In the genomic region with DNA sequence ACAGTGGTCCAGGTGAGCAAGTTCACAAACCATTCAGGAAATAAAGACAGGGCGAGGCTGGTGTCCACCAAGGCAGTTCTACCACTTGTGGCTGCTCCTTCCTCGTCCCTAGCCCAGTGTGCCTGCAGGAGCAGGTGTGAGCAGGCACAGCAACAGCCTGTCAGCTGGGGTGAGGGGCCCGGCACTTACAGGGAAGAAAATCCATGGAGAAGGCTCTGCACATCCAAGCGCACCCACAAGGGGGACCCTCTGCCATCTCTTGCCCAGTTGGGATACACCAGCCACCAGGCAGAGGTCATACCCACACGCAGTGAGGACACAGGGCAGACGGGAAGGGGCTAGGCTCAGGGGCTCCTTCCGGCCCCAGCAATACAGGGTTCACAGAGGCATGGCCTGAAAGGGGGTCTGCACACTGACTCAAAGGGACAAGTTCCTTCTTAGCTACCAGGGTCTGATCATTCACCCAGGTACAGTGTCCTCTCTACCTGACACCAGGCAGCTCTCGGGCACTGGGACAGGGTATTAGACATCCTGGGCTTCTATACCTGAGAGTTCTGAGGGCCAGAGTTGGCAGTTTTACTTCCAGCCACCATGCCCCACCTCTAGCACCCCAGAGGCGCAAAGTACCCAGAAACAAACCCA, we compare ENCODE assay signal across 8 cellular contexts. TPM values are rescaled to one million over a fixed set of nuclear protein-coding genes. Genes with fewer than 3 reads are reported as not detected.
DNase-seq lines count a peak whose midpoint lies in the region; TF ChIP-seq lines count a peak whose summit lies in the region.

No MANE protein-coding gene starts in this region.

- BruUV-seq in mammary epithelial cell (replicated peaks; lab: Mats Ljungman, UMichigan), result TSS peak; percentile 44

- H3K36me3 ChIP-seq in mammary epithelial cell (ENCODE audit: insufficient read depth, low read length) (peaks cover 14% of the 10 kb centered on the region), tibial artery (peaks cover 36 to 80% (median 69%) of the 10 kb centered on the region in 3 donors)

- DNase-seq in AG04449 (ENCODE audit: low read depth, low spot score) (no peak), GM10248 (ENCODE audit: extremely low spot score) (no peak), NCI-H524 treated with DMSO at 0.1 percent for 48 hours (lab: John Stamatoyannopoulos, UW) (peak; percentile 58), mammary epithelial cell (peak; percentile 30), kidney glomerular epithelial cell (lab: John Stamatoyannopoulos, UW) (peak; percentile 11), tibial artery (no peak), dedifferentiated amniotic fluid mesenchymal stem cell (ENCODE audit: extremely low spot score) (no peak), GM13976 (ENCODE audit: low spot score) (no peak)

- H3K4me1 ChIP-seq in mammary epithelial cell (ENCODE audit: insufficient read depth, low read length) (peaks cover 9% of the 10 kb centered on the region), tibial artery (peaks cover 0 to 11% (median 6%) of the 10 kb centered on the region in 4 donors)

- H3K79me2 ChIP-seq in mammary epithelial cell (ENCODE audit: insufficient read depth, low read length), result peaks cover 56% of the 10 kb centered on the region

- dilution Hi-C loops in mammary epithelial cell (cut with HindIII; ENCODE audit: low sequenced_read_pairs), result no loop called here

- H2AFZ ChIP-seq in mammary epithelial cell (ENCODE audit: low read depth, low read length), result no peak overlapping the region

- no peak overlapping the region for H3K9ac ChIP-seq in mammary epithelial cell (ENCODE audit: insufficient read depth, low read length)

- WGBS in mammary epithelial cell (ENCODE audit: low coverage, missing lambda C conversion rate), result 78% methylated on average over 7 of the region's 9 CpGs

- H3K27ac ChIP-seq in mammary epithelial cell (ENCODE audit: insufficient read depth, low read depth, low read length) (no peak overlapping the region), tibial artery (no peak overlapping the region)

- peak; percentile 76 for TF ChIP-seq CTCF in AG04449 (IDR thresholded peaks at IDR 0.05; ENCODE audit: insufficient read depth, low read length, missing control alignments)
- TF ChIP-seq CTCF in GM10248 (IDR thresholded peaks at IDR 0.05; ENCODE audit: control extremely low read depth, extremely low read depth, low read depth, missing control alignments), result peak; percentile 4
- peak; percentile 33 to 59 for TF ChIP-seq CTCF in mammary epithelial cell (conservative IDR thresholded peaks at IDR 0.05 in 1 of 2, IDR thresholded peaks at IDR 0.05 in 1 of 2; ENCODE audit: extremely low read depth in 1 of 2, insufficient read depth in 1 of 2, low read depth in 1 of 2, low read length in 2 of 2)
- TF ChIP-seq CTCF in tibial artery (IDR thresholded peaks at IDR 0.05), result peak; percentile 27 to 38
- TF ChIP-seq CTCF in GM13976 (IDR thresholded peaks at IDR 0.05; ENCODE audit: borderline replicate concordance, control extremely low read depth, extremely low read depth, insufficient read depth, missing control alignments), result no peak

- H3K27me3 ChIP-seq in mammary epithelial cell (ENCODE audit: insufficient read depth, low read length), result no peaks in the 10 kb centered on the region
- H3K27me3 ChIP-seq in tibial artery, result no peaks in the 10 kb centered on the region

- in situ Hi-C loops in mammary epithelial cell (cut with MboI; ENCODE audit: low sequenced_read_pairs in 2 of 2) (no loop called here), GM13976 (cut with MboI; ENCODE audit: low sequenced_read_pairs, unreplicated experiment) (no loop called here)

- POLR2A ChIA-PET in AG04449 (lab: Yijun Ruan, JAX) (no interaction called here), GM10248 (lab: Yijun Ruan, JAX) (no interaction called here)

- CTCF ChIA-PET in AG04449 (lab: Yijun Ruan, JAX) (interaction anchor here (1.0 to 12.7 kb wide), 7 partner anchors 9 to 82 kb away, joined by 3 to 267 read pairs (median 3); no protein-coding TSS in a partner anchor), GM10248 (lab: Yijun Ruan, JAX) (interaction anchor here (1.3 kb wide), 1 partner anchor 74 kb away, joined by 4 read pairs; no protein-coding TSS in a partner anchor), mammary epithelial cell (lab: Charles Lee; ENCODE audit: low non-redundant PET) (no interaction called here)

- H4K20me1 ChIP-seq in mammary epithelial cell (ENCODE audit: insufficient read depth, low read length), result no peaks in the 10 kb centered on the region

- no peaks in the 10 kb centered on the region for H3K9me3 ChIP-seq in mammary epithelial cell (replicated peaks; ENCODE audit: insufficient read depth, low read length)
- no peaks in the 10 kb centered on the region for H3K9me3 ChIP-seq in tibial artery

- no peak overlapping the region for H3K4me3 ChIP-seq in AG04449 (ENCODE audit: low read depth, low read length)
- H3K4me3 ChIP-seq in mammary epithelial cell (replicated peaks in 1 of 3; ENCODE audit: insufficient read depth in 1 of 3, low read depth in 2 of 3, low read length in 3 of 3), result no peak overlapping the region
- H3K4me3 ChIP-seq in tibial artery, result no peak overlapping the region

- no peak overlapping the region for H3K4me2 ChIP-seq in mammary epithelial cell (ENCODE audit: insufficient read depth, low read depth, low read length)

- intact Hi-C loops in mammary epithelial cell (cut with micrococcal nuclease), result loop anchor here (1.0 kb wide), 1 partner anchor 445 kb away; no protein-coding TSS in a partner anchor
- intact Hi-C loops in tibial artery (cut with DNase I; ENCODE audit: low total_unique reads), result no loop called here

RNA-seq across cellular contexts. Expression of gene CDIP1, which starts 27.0 kb away (rescaled TPM):
- total RNA-seq in mammary epithelial cell, result 10 to 100 TPM; 63.3 to 81.8 TPM
- polyA plus RNA-seq in mammary epithelial cell, result 56.7 TPM
- polyA minus RNA-seq in mammary epithelial cell, result 82.2 TPM

RNA-seq across cellular contexts. Expression of gene HMOX2, which starts 35.4 kb away (rescaled TPM):
- total RNA-seq in mammary epithelial cell, result 10 to 100 TPM; 55.8 to 98.4 TPM
- polyA plus RNA-seq in mammary epithelial cell, result 113 TPM
- 96.6 TPM for polyA minus RNA-seq in mammary epithelial cell

RNA-seq across cellular contexts. Expression of gene NMRAL1, which starts 37.1 kb away (rescaled TPM):
- 10 to 100 TPM; 55.7 to 62.8 TPM for total RNA-seq in mammary epithelial cell
- 81.2 TPM for polyA plus RNA-seq in mammary epithelial cell
- 62.6 TPM for polyA minus RNA-seq in mammary epithelial cell

RNA-seq across cellular contexts. Expression of gene C16orf96, which starts 44.6 kb away (rescaled TPM):
- under 1 TPM in 1 of 2 donors, not detected in 1; 0.17 TPM for total RNA-seq in mammary epithelial cell
- polyA plus RNA-seq in mammary epithelial cell, result not detected
- polyA minus RNA-seq in mammary epithelial cell, result not detected

Comparison
In these comparisons a context has a peak if more than half of its experiments do, and no peak if none do; other contexts are left out.
1. DNase-seq: peak in NCI-H524 treated with DMSO at 0.1 percent for 48 hours (single experiment), mammary epithelial cell (single experiment) and kidney glomerular epithelial cell (single experiment); none in AG04449 (single experiment), GM10248 (single experiment), tibial artery (0 of 2), dedifferentiated amniotic fluid mesenchymal stem cell (single experiment) and GM13976 (single experiment).